1 cellular context compared by ENCODE assay signal in the genomic region with DNA sequence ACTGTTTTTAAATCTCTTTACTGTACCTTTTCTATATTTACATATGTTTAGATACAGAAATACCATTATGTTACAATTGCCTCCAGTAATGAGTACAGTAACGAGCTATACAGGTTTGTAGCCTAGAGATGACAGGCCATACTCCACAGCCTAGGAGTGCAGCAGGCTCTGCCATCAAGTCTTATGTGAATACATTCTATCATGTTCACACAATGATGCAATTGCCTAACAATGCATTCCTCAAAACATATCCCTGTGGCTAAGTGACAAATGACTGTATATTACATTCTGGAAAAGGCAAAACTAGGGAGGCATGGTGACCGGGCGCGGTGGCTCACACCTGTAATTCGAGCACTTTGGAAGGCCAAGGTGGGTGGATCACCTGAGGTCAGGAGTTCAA.
TF ChIP-seq lines count a peak whose summit lies in the region.

No MANE protein-coding gene starts in this region.

TF ChIP-seq in SK-N-SH treated with all-trans-retinoic acid at 6 μM for 48 hours, 23 proteins besides CTCF, POLR2A, EP300 and RAD21 (continued from another document):
- TF ChIP-seq, protein P1, sequence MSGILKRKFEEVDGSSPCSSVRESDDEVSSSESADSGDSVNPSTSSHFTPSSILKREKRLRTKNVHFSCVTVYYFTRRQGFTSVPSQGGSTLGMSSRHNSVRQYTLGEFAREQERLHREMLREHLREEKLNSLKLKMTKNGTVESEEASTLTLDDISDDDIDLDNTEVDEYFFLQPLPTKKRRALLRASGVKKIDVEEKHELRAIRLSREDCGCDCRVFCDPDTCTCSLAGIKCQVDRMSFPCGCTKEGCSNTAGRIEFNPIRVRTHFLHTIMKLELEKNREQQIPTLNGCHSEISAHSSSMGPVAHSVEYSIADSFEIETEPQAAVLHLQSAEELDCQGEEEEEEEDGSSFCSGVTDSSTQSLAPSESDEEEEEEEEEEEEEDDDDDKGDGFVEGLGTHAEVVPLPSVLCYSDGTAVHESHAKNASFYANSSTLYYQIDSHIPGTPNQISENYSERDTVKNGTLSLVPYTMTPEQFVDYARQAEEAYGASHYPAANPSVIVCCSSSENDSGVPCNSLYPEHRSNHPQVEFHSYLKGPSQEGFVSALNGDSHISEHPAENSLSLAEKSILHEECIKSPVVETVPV (CRISPR knock-in tag; IDR thresholded peaks at IDR 0.05) = no peak
- TF ChIP-seq, protein P2, sequence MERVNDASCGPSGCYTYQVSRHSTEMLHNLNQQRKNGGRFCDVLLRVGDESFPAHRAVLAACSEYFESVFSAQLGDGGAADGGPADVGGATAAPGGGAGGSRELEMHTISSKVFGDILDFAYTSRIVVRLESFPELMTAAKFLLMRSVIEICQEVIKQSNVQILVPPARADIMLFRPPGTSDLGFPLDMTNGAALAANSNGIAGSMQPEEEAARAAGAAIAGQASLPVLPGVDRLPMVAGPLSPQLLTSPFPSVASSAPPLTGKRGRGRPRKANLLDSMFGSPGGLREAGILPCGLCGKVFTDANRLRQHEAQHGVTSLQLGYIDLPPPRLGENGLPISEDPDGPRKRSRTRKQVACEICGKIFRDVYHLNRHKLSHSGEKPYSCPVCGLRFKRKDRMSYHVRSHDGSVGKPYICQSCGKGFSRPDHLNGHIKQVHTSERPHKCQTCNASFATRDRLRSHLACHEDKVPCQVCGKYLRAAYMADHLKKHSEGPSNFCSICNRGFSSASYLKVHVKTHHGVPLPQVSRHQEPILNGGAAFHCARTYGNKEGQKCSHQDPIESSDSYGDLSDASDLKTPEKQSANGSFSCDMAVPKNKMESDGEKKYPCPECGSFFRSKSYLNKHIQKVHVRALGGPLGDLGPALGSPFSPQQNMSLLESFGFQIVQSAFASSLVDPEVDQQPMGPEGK (CRISPR knock-in tag; IDR thresholded peaks at IDR 0.05; ENCODE audit: borderline replicate concordance) = no peak
- no peak for TF ChIP-seq ZNF70 (CRISPR knock-in tag; IDR thresholded peaks at IDR 0.05)
- no peak for TF ChIP-seq BACH2 (CRISPR knock-in tag; IDR thresholded peaks at IDR 0.05; ENCODE audit: borderline replicate concordance)
- no peak for TF ChIP-seq ISL1 (CRISPR knock-in tag; IDR thresholded peaks at IDR 0.05)
